In the genomic region with DNA sequence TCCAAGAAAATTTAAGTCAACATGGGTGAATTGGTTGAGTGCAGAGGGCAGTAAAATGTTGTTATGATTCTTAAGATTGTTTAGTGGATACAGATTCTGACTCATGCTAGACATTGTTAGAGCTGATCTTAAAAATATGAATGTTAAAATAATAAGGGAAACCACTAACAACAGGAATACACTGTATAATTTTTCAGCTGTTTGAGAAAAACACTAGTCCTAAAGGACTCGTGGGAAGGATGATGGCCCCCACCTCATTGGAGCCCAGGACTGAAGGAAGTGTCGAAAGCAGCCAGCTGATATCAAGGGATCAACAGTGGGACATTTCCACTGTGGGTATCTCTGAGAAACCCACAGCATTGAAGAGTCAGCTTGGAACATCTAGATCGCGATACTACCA, we compare ENCODE assay signal across 21 cellular contexts.
"Had no signal": no experiment of that assay in that cellular context is flagged by ENCODE, and none has a peak within 500 bp of the region (broad histone marks: within the 10 kb centered on the region; RNA-seq: fewer than 3 reads in every experiment).

No MANE protein-coding gene starts in this region.

- H3K4me3 ChIP-seq: adrenal gland had no signal

- H3K27me3 ChIP-seq: adrenal gland had no signal

- H3K27ac ChIP-seq: adrenal gland had no signal

- H3K36me3 ChIP-seq: adrenal gland had no signal

- DNase-seq: activated CD4-positive, alpha-beta memory T cell treated with anti-CD3 and anti-CD28 coated beads, Interleukin-2, amount 10 ng/mL, durations not matched to agents 7 days and 5 days; activated CD4-positive, alpha-beta T cell treated with anti-CD3 and anti-CD28 coated beads for 36 hours; activated CD4-positive, alpha-beta T cell treated with anti-CD3 and anti-CD28 coated beads, Interleukin-2, amount 50 U/mL, for 1 hour; activated gamma-delta T cell treated with Interleukin-2 at 50 U/mL for 16 hours; activated naive CD4-positive, alpha-beta T cell treated with anti-CD3 and anti-CD28 coated beads, Interleukin-2, amount 10 ng/mL, durations not matched to agents 7 days and 5 days; activated naive CD8-positive, alpha-beta T cell treated with anti-CD3 and anti-CD28 coated beads for 36 hours; activated T-cell treated with anti-CD3 and anti-CD28 coated beads, Interleukin-2, amount 50 U/mL, for 72 hours; adrenal gland; anterior cingulate cortex; cerebellar nuclear complex; MM.1S; NCI-H1105; NCI-H1436; NCI-H1694 treated with DMSO at 0.1 percent for 48 hours; NCI-H2029 treated with DMSO at 0.1 percent for 48 hours; NCI-H510A treated with DMSO at 0.1 percent for 48 hours; NCI-H69; PC-3; SIG-M5; T-helper 17 cell; T-helper 9 cell had no signal

- ATAC-seq: activated CD4-positive, alpha-beta T cell treated with anti-CD3 and anti-CD28 coated beads for 36 hours; activated T-cell treated with anti-CD3 and anti-CD28 coated beads, Interleukin-2, amount 50 U/mL, for 72 hours; PC-3; T-helper 17 cell had no signal

- H3K9me3 ChIP-seq: adrenal gland had no signal

- H3K4me1 ChIP-seq: adrenal gland had no signal
